In the genomic region with DNA sequence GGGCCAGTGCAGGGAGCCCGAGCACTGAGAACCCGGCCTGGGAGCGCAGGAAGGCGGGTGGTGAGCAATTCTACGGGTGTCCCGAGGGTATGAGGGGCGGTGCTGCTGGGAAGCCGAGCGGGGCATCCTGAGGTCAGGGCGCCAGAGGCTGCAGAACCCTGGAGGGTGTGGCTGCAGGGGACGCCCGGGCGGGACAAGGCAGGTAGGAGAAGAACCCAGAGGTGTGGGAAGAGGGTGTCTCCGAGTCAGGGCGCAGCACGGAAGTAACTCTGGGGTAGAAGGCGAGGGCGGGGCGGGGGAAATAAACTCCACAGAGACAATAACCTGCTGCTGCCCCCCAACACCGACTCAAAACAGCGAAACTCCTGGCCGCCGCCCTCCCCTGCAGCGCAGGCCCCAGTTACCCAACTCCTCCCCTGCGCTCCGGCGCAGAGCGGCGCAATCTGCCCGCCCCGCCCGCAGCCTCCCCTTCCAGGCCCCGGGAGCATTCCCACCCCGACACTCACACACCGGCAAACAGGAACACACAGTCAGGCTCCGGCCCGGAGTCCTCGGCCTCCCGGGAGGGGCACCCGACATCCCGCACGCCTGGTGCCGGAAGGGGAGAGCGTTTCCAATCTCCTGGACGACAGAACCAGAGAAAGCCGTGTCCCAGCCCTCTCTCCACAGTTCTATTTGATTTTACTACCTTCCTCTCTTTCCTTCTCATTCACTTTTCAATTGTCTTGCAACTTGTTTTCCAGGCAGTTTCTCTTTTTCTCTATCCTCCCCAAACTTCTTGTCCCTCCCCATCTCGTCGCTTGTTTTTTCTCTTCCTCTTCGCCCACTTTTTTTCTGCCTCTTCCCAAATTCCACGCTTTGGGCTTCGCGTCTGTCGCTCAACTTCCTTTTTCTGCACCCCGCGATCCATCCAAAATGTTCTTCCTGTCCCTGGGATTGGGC, we compare ENCODE assay signal across 8 cellular contexts. TPM values are rescaled to one million over a fixed set of nuclear protein-coding genes. Genes with fewer than 3 reads are reported as not detected.
DNase-seq lines count a peak whose midpoint lies in the region; ATAC-seq, FAIRE-seq and TF ChIP-seq lines count a peak whose summit lies in the region.

No MANE protein-coding gene starts in this region.

- H3K27ac ChIP-seq in ascending aorta (no peak overlapping the region), HepG2 (ENCODE audit: extremely low read length, insufficient read depth, low read length) (no peak overlapping the region)

- TF ChIP-seq EP300 in HepG2 (IDR thresholded peaks at IDR 0.05; ENCODE audit: low read depth in 2 of 2, low read length in 2 of 2) (no peak), HepG2 (CRISPR knock-in tag; IDR thresholded peaks at IDR 0.05; ENCODE audit: borderline replicate concordance) (no peak)

- WGBS in HepG2 (ENCODE audit: low lambda C conversion rate) = 16% methylated on average over 38 of the region's 55 CpGs

- no TSS peak for BruUV-seq in HepG2 (replicated peaks; lab: Mats Ljungman, UMichigan)

- intact Hi-C loops in ascending aorta (cut with DNase I) = no loop called here
- intact Hi-C loops in HepG2 (cut with micrococcal nuclease; ENCODE audit: unreplicated experiment) = no loop called here

- H3K4me3 ChIP-seq in AG04449 (ENCODE audit: low read depth, low read length) (peak overlapping the region; percentile 27), ascending aorta (peak overlapping the region; percentile 31 to 58), HepG2 (replicated peaks in 1 of 3; ENCODE audit: insufficient read depth in 1 of 3, low read depth in 2 of 3, low read length in 3 of 3) (peak overlapping the region; percentile 7 to 39 (median 37); a peak in 3 of 6 replicates)

- H4K20me1 ChIP-seq in HepG2 (ENCODE audit: insufficient read depth, low read length) = no peaks in the 10 kb centered on the region

- CTCF ChIA-PET in AG04449 (lab: Yijun Ruan, JAX) = interaction anchor here (1.1 to 5.4 kb wide), 3 partner anchors 16 to 175 kb away, joined by 4 to 48 read pairs (median 6); no protein-coding TSS in a partner anchor
- CTCF ChIA-PET in HepG2 (lab: Yijun Ruan, JAX; ENCODE audit: low intra/inter-chr PET ratio, low total read pairs) = no interaction called here

- no peak for TF ChIP-seq RAD21 in HepG2 (CRISPR knock-in tag; IDR thresholded peaks at IDR 0.05)

- peaks cover 12% of the 10 kb centered on the region for H3K27me3 ChIP-seq in ascending aorta
- H3K27me3 ChIP-seq in HepG2 (ENCODE audit: control insufficient read depth in 1 of 2, insufficient read depth in 2 of 2, low read length in 2 of 2) = peaks cover 19 to 73% of the 10 kb centered on the region in 2 experiments

- no peak overlapping the region for H3K9ac ChIP-seq in HepG2 (ENCODE audit: insufficient read depth, low read depth, low read length)

- H3K79me2 ChIP-seq in HepG2 (ENCODE audit: insufficient read depth, low read length) = no peaks in the 10 kb centered on the region

- in situ Hi-C loops in HepG2 (cut with HindIII; ENCODE audit: extremely low pct_ligation_motif_present, low pct_unique_long_range_greater_than_20kb) = no loop called here

- no peak for ATAC-seq in HepG2
- ATAC-seq in GM18907 (IDR thresholded peaks at IDR 0.05; ENCODE audit: unreplicated experiment) = no peak
- no peak for ATAC-seq in GM18520 (IDR thresholded peaks at IDR 0.05; ENCODE audit: unreplicated experiment)
- ATAC-seq in HG03469 (IDR thresholded peaks at IDR 0.05; ENCODE audit: unreplicated experiment) = no peak

- H3K4me2 ChIP-seq in HepG2 (ENCODE audit: low read depth, low read length) = peak overlapping the region; percentile 24; the same call in 1 of the 2 replicates

- TF ChIP-seq CTCF in AG04449 (IDR thresholded peaks at IDR 0.05; ENCODE audit: insufficient read depth, low read length, missing control alignments) = no peak
- TF ChIP-seq CTCF in ascending aorta (IDR thresholded peaks at IDR 0.05) = no peak
- TF ChIP-seq CTCF in HepG2 (CRISPR knock-in tag; IDR thresholded peaks at IDR 0.05) = no peak

- H3K4me1 ChIP-seq in ascending aorta = peaks cover 10 to 24% of the 10 kb centered on the region in 2 donors
- H3K4me1 ChIP-seq in HepG2 (ENCODE audit: insufficient read depth, low read length) = peaks cover 30% of the 10 kb centered on the region

- H3K36me3 ChIP-seq in ascending aorta = no peaks in the 10 kb centered on the region
- H3K36me3 ChIP-seq in HepG2 (replicated peaks in 1 of 2; ENCODE audit: control insufficient read depth in 1 of 2, insufficient read depth in 2 of 2, low read length in 2 of 2) = no peaks in the 10 kb centered on the region

- DNase-seq in AG04449 (ENCODE audit: low read depth, low spot score) (no peak), HCEC 1CT (peak; percentile 18), ascending aorta (ENCODE audit: low spot score in 2 of 2) (no peak), HepG2 (ENCODE audit: low spot score) (no peak), activated gamma-delta T cell treated with Interleukin-2 at 50 U/mL for 16 hours (no peak)

- no peak overlapping the region for H2AFZ ChIP-seq in HepG2 (ENCODE audit: low read length)

- TF ChIP-seq POLR2A in HepG2 (IDR thresholded peaks at IDR 0.05; ENCODE audit: insufficient read depth in 1 of 2, low read depth in 2 of 2, low read length in 2 of 2) = no peak

- peaks cover 3 to 5% of the 10 kb centered on the region in 2 donors for H3K9me3 ChIP-seq in ascending aorta
- H3K9me3 ChIP-seq in HepG2 (ENCODE audit: low read length) = no peaks in the 10 kb centered on the region

- no peak for FAIRE-seq in HepG2 (lab: Jason Lieb, UNC)

- POLR2A ChIA-PET in AG04449 (lab: Yijun Ruan, JAX) (no interaction called here), HepG2 (lab: Yijun Ruan, JAX) (no interaction called here)

RNA-seq across cellular contexts. Expression of a gene that starts 2.4 kb away (rescaled TPM):
- total RNA-seq in ascending aorta = not detected
- total RNA-seq in HepG2 (2016; rRNA removed; fragmentation: Illumina TruSeq; extraction: Trizol) = 0.02 TPM in 1 of 2 replicates, not detected in the other
- total RNA-seq in HepG2 (2016; cell fraction: cytosol; rRNA removed; fragmentation: Illumina TruSeq; extraction: Trizol; ENCODE audit: low read depth) = not detected in 2 replicates
- total RNA-seq in HepG2 (2016; cell fraction: insoluble cytoplasmic fraction; rRNA removed; fragmentation: Illumina TruSeq; extraction: Trizol) = 0.02 TPM in 1 of 2 replicates, not detected in the other
- total RNA-seq in HepG2 (2016; cell fraction: membrane; rRNA removed; fragmentation: Illumina TruSeq; extraction: Trizol) = not detected in 2 replicates
- not detected in 2 replicates for total RNA-seq in HepG2 (2016; cell fraction: nucleus; rRNA removed; fragmentation: Illumina TruSeq; extraction: Trizol)
- polyA plus RNA-seq in HepG2 (2011; rRNA removed) = 0.03 TPM in 1 of 2 replicates, not detected in the other
- 0.01 TPM in 1 of 2 replicates, not detected in the other for polyA plus RNA-seq in HepG2 (2011; cell fraction: cytosol; rRNA removed)
- 0.02 TPM in 1 of 2 replicates, not detected in the other for polyA plus RNA-seq in HepG2 (2011; cell fraction: nucleus; rRNA removed)
- polyA plus RNA-seq in HepG2 (2012) = not detected in 2 replicates
- not detected in 2 replicates for polyA plus RNA-seq in HepG2 (2016; cell fraction: cytosol; fragmentation: Illumina TruSeq; extraction: Trizol; ENCODE audit: low read depth)
- not detected in 2 replicates for polyA plus RNA-seq in HepG2 (2016; cell fraction: insoluble cytoplasmic fraction; fragmentation: Illumina TruSeq; extraction: Trizol; ENCODE audit: low read depth)
- polyA plus RNA-seq in HepG2 (2016; cell fraction: membrane; fragmentation: Illumina TruSeq; extraction: Trizol; ENCODE audit: low read depth) = 0.07 TPM in 1 of 2 replicates, not detected in the other
- polyA plus RNA-seq in HepG2 (2016; cell fraction: nucleus; fragmentation: Illumina TruSeq; extraction: Trizol; ENCODE audit: insufficient read depth, low read depth) = not detected in 2 replicates
- polyA minus RNA-seq in HepG2 (2011; rRNA and poly(A)+ RNA removed; ENCODE audit: low replicate concordance) = 1.2 TPM in 1 of 2 replicates, not detected in the other
- not detected in 2 replicates for polyA minus RNA-seq in HepG2 (2011; cell fraction: cytosol; rRNA and poly(A)+ RNA removed)
- not detected in 2 replicates for polyA minus RNA-seq in HepG2 (2011; cell fraction: nucleus; rRNA and poly(A)+ RNA removed)

RNA-seq across cellular contexts. Expression of a gene that starts 31.9 kb away (rescaled TPM):
- total RNA-seq in ascending aorta (3.3 TPM), HepG2 (2016; rRNA removed; fragmentation: Illumina TruSeq; extraction: Trizol) (5.9 and 6.4 TPM in 2 replicates)
- total RNA-seq in HepG2 (2016; cell fraction: cytosol; rRNA removed; fragmentation: Illumina TruSeq; extraction: Trizol; ENCODE audit: low read depth) = 3.0 and 3.1 TPM in 2 replicates
- 4.9 and 5.1 TPM in 2 replicates for total RNA-seq in HepG2 (2016; cell fraction: insoluble cytoplasmic fraction; rRNA removed; fragmentation: Illumina TruSeq; extraction: Trizol)
- 1.9 and 2.3 TPM in 2 replicates for total RNA-seq in HepG2 (2016; cell fraction: membrane; rRNA removed; fragmentation: Illumina TruSeq; extraction: Trizol)
- 5.2 and 5.4 TPM in 2 replicates for total RNA-seq in HepG2 (2016; cell fraction: nucleus; rRNA removed; fragmentation: Illumina TruSeq; extraction: Trizol)
- 5.1 and 6.2 TPM in 2 replicates for polyA plus RNA-seq in HepG2 (2011; rRNA removed)
- 3.5 and 4.2 TPM in 2 replicates for polyA plus RNA-seq in HepG2 (2011; cell fraction: cytosol; rRNA removed)
- 9.2 and 11.2 TPM in 2 replicates for polyA plus RNA-seq in HepG2 (2011; cell fraction: nucleus; rRNA removed)
- 5.5 and 6.7 TPM in 2 replicates for polyA plus RNA-seq in HepG2 (2012)
- 0.53 and 0.58 TPM in 2 replicates for polyA plus RNA-seq in HepG2 (2016; cell fraction: cytosol; fragmentation: Illumina TruSeq; extraction: Trizol; ENCODE audit: low read depth)
- polyA plus RNA-seq in HepG2 (2016; cell fraction: insoluble cytoplasmic fraction; fragmentation: Illumina TruSeq; extraction: Trizol; ENCODE audit: low read depth) = 4.8 and 5.4 TPM in 2 replicates
- 0.95 and 0.97 TPM in 2 replicates for polyA plus RNA-seq in HepG2 (2016; cell fraction: membrane; fragmentation: Illumina TruSeq; extraction: Trizol; ENCODE audit: low read depth)
- polyA plus RNA-seq in HepG2 (2016; cell fraction: nucleus; fragmentation: Illumina TruSeq; extraction: Trizol; ENCODE audit: insufficient read depth, low read depth) = 5.8 and 6.0 TPM in 2 replicates
- polyA minus RNA-seq in HepG2 (2011; rRNA and poly(A)+ RNA removed; ENCODE audit: low replicate concordance) = 12.8 and 14.9 TPM in 2 replicates
- 5.1 and 6.1 TPM in 2 replicates for polyA minus RNA-seq in HepG2 (2011; cell fraction: cytosol; rRNA and poly(A)+ RNA removed)
- 13.1 and 22.3 TPM in 2 replicates for polyA minus RNA-seq in HepG2 (2011; cell fraction: nucleus; rRNA and poly(A)+ RNA removed)
